ENCODE assay signal across 2 cellular contexts in the genomic region with DNA sequence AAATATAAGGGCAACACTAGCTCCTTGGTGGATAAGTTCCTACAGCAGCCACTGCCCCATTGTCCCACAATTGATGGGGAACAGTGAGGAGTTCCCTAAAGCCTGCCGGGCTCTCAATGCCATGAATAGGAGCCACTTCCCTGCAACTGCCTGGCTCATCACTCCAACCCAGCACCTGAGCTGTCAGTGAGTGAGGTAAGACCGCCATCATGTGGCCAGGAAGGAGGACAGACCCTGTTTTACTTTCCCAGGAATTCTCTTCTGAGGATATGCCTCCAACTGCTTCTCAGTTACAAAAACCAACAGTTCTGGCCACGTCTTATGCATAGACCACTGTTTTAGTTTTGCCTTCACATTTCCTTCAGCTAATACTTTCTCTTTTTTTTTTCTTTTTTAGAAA.
TF ChIP-seq lines count a peak whose summit lies in the region.

No MANE protein-coding gene starts in this region.

TF ChIP-seq in GM23338, 12 proteins besides CTCF, POLR2A, EP300 and RAD21 (continued from another document and continues in another):
- TF ChIP-seq, protein P1, sequence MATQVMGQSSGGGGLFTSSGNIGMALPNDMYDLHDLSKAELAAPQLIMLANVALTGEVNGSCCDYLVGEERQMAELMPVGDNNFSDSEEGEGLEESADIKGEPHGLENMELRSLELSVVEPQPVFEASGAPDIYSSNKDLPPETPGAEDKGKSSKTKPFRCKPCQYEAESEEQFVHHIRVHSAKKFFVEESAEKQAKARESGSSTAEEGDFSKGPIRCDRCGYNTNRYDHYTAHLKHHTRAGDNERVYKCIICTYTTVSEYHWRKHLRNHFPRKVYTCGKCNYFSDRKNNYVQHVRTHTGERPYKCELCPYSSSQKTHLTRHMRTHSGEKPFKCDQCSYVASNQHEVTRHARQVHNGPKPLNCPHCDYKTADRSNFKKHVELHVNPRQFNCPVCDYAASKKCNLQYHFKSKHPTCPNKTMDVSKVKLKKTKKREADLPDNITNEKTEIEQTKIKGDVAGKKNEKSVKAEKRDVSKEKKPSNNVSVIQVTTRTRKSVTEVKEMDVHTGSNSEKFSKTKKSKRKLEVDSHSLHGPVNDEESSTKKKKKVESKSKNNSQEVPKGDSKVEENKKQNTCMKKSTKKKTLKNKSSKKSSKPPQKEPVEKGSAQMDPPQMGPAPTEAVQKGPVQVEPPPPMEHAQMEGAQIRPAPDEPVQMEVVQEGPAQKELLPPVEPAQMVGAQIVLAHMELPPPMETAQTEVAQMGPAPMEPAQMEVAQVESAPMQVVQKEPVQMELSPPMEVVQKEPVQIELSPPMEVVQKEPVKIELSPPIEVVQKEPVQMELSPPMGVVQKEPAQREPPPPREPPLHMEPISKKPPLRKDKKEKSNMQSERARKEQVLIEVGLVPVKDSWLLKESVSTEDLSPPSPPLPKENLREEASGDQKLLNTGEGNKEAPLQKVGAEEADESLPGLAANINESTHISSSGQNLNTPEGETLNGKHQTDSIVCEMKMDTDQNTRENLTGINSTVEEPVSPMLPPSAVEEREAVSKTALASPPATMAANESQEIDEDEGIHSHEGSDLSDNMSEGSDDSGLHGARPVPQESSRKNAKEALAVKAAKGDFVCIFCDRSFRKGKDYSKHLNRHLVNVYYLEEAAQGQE (IDR thresholded peaks at IDR 0.05; ENCODE audit: unreplicated experiment), result no peak
- no peak for TF ChIP-seq STAT1 (IDR thresholded peaks at IDR 0.05; ENCODE audit: unreplicated experiment)
- TF ChIP-seq EZH2phosphoT487 (IDR thresholded peaks at IDR 0.05; ENCODE audit: unreplicated experiment), result no peak
- TF ChIP-seq NANOG (IDR thresholded peaks at IDR 0.05; ENCODE audit: borderline replicate concordance), result no peak
- TF ChIP-seq EZH2 (IDR thresholded peaks at IDR 0.05; ENCODE audit: low read depth, unreplicated experiment), result no peak
- TF ChIP-seq, protein P2, sequence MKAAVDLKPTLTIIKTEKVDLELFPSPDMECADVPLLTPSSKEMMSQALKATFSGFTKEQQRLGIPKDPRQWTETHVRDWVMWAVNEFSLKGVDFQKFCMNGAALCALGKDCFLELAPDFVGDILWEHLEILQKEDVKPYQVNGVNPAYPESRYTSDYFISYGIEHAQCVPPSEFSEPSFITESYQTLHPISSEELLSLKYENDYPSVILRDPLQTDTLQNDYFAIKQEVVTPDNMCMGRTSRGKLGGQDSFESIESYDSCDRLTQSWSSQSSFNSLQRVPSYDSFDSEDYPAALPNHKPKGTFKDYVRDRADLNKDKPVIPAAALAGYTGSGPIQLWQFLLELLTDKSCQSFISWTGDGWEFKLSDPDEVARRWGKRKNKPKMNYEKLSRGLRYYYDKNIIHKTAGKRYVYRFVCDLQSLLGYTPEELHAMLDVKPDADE (IDR thresholded peaks at IDR 0.05), result no peak
- TF ChIP-seq ZNF331 (CRISPR knock-in tag; IDR thresholded peaks at IDR 0.05; ENCODE audit: low read depth), result no peak
- TF ChIP-seq POLR2AphosphoS5 (IDR thresholded peaks at IDR 0.05; ENCODE audit: low read depth), result no peak
- TF ChIP-seq, protein P3, sequence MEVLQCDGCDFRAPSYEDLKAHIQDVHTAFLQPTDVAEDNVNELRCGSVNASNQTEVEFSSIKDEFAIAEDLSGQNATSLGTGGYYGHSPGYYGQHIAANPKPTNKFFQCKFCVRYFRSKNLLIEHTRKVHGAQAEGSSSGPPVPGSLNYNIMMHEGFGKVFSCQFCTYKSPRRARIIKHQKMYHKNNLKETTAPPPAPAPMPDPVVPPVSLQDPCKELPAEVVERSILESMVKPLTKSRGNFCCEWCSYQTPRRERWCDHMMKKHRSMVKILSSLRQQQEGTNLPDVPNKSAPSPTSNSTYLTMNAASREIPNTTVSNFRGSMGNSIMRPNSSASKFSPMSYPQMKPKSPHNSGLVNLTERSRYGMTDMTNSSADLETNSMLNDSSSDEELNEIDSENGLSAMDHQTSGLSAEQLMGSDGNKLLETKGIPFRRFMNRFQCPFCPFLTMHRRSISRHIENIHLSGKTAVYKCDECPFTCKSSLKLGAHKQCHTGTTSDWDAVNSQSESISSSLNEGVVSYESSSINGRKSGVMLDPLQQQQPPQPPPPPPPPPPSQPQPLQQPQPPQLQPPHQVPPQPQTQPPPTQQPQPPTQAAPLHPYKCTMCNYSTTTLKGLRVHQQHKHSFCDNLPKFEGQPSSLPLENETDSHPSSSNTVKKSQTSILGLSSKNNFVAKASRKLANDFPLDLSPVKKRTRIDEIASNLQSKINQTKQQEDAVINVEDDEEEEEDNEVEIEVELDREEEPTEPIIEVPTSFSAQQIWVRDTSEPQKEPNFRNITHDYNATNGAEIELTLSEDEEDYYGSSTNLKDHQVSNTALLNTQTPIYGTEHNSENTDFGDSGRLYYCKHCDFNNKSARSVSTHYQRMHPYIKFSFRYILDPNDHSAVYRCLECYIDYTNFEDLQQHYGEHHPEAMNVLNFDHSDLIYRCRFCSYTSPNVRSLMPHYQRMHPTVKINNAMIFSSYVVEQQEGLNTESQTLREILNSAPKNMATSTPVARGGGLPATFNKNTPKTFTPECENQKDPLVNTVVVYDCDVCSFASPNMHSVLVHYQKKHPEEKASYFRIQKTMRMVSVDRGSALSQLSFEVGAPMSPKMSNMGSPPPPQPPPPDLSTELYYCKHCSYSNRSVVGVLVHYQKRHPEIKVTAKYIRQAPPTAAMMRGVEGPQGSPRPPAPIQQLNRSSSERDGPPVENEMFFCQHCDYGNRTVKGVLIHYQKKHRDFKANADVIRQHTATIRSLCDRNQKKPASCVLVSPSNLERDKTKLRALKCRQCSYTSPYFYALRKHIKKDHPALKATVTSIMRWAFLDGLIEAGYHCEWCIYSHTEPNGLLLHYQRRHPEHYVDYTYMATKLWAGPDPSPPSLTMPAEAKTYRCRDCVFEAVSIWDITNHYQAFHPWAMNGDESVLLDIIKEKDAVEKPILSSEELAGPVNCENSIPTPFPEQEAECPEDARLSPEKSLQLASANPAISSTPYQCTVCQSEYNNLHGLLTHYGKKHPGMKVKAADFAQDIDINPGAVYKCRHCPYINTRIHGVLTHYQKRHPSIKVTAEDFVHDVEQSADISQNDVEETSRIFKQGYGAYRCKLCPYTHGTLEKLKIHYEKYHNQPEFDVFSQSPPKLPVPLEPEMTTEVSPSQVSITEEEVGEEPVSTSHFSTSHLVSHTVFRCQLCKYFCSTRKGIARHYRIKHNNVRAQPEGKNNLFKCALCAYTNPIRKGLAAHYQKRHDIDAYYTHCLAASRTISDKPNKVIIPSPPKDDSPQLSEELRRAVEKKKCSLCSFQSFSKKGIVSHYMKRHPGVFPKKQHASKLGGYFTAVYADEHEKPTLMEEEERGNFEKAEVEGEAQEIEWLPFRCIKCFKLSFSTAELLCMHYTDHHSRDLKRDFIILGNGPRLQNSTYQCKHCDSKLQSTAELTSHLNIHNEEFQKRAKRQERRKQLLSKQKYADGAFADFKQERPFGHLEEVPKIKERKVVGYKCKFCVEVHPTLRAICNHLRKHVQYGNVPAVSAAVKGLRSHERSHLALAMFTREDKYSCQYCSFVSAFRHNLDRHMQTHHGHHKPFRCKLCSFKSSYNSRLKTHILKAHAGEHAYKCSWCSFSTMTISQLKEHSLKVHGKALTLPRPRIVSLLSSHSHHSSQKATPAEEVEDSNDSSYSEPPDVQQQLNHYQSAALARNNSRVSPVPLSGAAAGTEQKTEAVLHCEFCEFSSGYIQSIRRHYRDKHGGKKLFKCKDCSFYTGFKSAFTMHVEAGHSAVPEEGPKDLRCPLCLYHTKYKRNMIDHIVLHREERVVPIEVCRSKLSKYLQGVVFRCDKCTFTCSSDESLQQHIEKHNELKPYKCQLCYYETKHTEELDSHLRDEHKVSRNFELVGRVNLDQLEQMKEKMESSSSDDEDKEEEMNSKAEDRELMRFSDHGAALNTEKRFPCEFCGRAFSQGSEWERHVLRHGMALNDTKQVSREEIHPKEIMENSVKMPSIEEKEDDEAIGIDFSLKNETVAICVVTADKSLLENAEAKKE (CRISPR knock-in tag; IDR thresholded peaks at IDR 0.05), result no peak
- TF ChIP-seq ZNF114 (CRISPR knock-in tag; IDR thresholded peaks at IDR 0.05), result no peak

TF ChIP-seq in H1, 55 proteins besides CTCF, POLR2A, EP300 and RAD21 (continued from another document):
- no peak for TF ChIP-seq HDAC6 (IDR thresholded peaks at IDR 0.05; ENCODE audit: low read depth, low read length)
- no peak for TF ChIP-seq TAF7 (optimal IDR thresholded peaks at IDR 0.05; ENCODE audit: borderline replicate concordance, low read depth, low read length)
- TF ChIP-seq, protein P4, sequence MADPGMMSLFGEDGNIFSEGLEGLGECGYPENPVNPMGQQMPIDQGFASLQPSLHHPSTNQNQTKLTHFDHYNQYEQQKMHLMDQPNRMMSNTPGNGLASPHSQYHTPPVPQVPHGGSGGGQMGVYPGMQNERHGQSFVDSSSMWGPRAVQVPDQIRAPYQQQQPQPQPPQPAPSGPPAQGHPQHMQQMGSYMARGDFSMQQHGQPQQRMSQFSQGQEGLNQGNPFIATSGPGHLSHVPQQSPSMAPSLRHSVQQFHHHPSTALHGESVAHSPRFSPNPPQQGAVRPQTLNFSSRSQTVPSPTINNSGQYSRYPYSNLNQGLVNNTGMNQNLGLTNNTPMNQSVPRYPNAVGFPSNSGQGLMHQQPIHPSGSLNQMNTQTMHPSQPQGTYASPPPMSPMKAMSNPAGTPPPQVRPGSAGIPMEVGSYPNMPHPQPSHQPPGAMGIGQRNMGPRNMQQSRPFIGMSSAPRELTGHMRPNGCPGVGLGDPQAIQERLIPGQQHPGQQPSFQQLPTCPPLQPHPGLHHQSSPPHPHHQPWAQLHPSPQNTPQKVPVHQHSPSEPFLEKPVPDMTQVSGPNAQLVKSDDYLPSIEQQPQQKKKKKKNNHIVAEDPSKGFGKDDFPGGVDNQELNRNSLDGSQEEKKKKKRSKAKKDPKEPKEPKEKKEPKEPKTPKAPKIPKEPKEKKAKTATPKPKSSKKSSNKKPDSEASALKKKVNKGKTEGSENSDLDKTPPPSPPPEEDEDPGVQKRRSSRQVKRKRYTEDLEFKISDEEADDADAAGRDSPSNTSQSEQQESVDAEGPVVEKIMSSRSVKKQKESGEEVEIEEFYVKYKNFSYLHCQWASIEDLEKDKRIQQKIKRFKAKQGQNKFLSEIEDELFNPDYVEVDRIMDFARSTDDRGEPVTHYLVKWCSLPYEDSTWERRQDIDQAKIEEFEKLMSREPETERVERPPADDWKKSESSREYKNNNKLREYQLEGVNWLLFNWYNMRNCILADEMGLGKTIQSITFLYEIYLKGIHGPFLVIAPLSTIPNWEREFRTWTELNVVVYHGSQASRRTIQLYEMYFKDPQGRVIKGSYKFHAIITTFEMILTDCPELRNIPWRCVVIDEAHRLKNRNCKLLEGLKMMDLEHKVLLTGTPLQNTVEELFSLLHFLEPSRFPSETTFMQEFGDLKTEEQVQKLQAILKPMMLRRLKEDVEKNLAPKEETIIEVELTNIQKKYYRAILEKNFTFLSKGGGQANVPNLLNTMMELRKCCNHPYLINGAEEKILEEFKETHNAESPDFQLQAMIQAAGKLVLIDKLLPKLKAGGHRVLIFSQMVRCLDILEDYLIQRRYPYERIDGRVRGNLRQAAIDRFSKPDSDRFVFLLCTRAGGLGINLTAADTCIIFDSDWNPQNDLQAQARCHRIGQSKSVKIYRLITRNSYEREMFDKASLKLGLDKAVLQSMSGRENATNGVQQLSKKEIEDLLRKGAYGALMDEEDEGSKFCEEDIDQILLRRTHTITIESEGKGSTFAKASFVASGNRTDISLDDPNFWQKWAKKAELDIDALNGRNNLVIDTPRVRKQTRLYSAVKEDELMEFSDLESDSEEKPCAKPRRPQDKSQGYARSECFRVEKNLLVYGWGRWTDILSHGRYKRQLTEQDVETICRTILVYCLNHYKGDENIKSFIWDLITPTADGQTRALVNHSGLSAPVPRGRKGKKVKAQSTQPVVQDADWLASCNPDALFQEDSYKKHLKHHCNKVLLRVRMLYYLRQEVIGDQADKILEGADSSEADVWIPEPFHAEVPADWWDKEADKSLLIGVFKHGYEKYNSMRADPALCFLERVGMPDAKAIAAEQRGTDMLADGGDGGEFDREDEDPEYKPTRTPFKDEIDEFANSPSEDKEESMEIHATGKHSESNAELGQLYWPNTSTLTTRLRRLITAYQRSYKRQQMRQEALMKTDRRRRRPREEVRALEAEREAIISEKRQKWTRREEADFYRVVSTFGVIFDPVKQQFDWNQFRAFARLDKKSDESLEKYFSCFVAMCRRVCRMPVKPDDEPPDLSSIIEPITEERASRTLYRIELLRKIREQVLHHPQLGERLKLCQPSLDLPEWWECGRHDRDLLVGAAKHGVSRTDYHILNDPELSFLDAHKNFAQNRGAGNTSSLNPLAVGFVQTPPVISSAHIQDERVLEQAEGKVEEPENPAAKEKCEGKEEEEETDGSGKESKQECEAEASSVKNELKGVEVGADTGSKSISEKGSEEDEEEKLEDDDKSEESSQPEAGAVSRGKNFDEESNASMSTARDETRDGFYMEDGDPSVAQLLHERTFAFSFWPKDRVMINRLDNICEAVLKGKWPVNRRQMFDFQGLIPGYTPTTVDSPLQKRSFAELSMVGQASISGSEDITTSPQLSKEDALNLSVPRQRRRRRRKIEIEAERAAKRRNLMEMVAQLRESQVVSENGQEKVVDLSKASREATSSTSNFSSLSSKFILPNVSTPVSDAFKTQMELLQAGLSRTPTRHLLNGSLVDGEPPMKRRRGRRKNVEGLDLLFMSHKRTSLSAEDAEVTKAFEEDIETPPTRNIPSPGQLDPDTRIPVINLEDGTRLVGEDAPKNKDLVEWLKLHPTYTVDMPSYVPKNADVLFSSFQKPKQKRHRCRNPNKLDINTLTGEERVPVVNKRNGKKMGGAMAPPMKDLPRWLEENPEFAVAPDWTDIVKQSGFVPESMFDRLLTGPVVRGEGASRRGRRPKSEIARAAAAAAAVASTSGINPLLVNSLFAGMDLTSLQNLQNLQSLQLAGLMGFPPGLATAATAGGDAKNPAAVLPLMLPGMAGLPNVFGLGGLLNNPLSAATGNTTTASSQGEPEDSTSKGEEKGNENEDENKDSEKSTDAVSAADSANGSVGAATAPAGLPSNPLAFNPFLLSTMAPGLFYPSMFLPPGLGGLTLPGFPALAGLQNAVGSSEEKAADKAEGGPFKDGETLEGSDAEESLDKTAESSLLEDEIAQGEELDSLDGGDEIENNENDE (IDR thresholded peaks at IDR 0.05; ENCODE audit: insufficient replicate concordance, low read length), result no peak
- TF ChIP-seq SUZ12 (IDR thresholded peaks at IDR 0.05; ENCODE audit: low read length), result no peak
- no peak for TF ChIP-seq CBX8 (IDR thresholded peaks at IDR 0.05; ENCODE audit: borderline replicate concordance, low read depth, low read length)
- no peak for TF ChIP-seq CHD2 (IDR thresholded peaks at IDR 0.05; ENCODE audit: low read length)
- TF ChIP-seq JUN (IDR thresholded peaks at IDR 0.05; ENCODE audit: low read depth, low read length), result no peak
